ENCODE assay signal across 21 cellular contexts in genomic region chr10:109784236-109784635, GRCh38.
A peak's percentile ranks its signal among the peaks of the same experiment; 100 is the strongest.
DNase-seq lines count a peak whose midpoint lies in the region; ATAC-seq and TF ChIP-seq lines count a peak whose summit lies in the region.
"Had no signal": no experiment of that assay in that cellular context is flagged by ENCODE, and none has a peak within 500 bp of the region (broad histone marks: within the 10 kb centered on the region; RNA-seq: fewer than 3 reads in every experiment).

No MANE protein-coding gene starts in this region.

- H3K27me3 ChIP-seq in mammary epithelial cell (ENCODE audit: insufficient read depth, low read length) (no peaks in the 10 kb centered on the region), testis (no peaks in the 10 kb centered on the region)
- H3K27me3 ChIP-seq: upper lobe of right lung had no signal

- H3K4me3 ChIP-seq in mammary epithelial cell (replicated peaks in 1 of 3; ENCODE audit: insufficient read depth in 1 of 3, low read depth in 2 of 3, low read length in 3 of 3) (no peak overlapping the region), testis (no peak overlapping the region)
- H3K4me3 ChIP-seq: skin epidermis, upper lobe of right lung had no signal

- H3K36me3 ChIP-seq in mammary epithelial cell (ENCODE audit: insufficient read depth, low read length) (no peaks in the 10 kb centered on the region), testis (ENCODE audit: low read depth, missing control alignments) (no peaks in the 10 kb centered on the region)
- H3K36me3 ChIP-seq: upper lobe of right lung had no signal

- no peak overlapping the region for H2AFZ ChIP-seq in mammary epithelial cell (ENCODE audit: low read depth, low read length)

- H3K9me3 ChIP-seq in mammary epithelial cell (replicated peaks; ENCODE audit: insufficient read depth, low read length): no peaks in the 10 kb centered on the region
- no peaks in the 10 kb centered on the region for H3K9me3 ChIP-seq in testis
- H3K9me3 ChIP-seq: upper lobe of right lung had no signal

- WGBS in mammary epithelial cell (ENCODE audit: low coverage, missing lambda C conversion rate): 15% methylated on average over 3 of the region's 3 CpGs
- WGBS in testis, 2 donors: 81 to 83% methylated on average over 3 of the region's 3 CpGs

- no peak for TF ChIP-seq POLR2A in testis (IDR thresholded peaks at IDR 0.05)

- DNase-seq in AG20443 (ENCODE audit: low spot score) (peak; percentile 36), M059J (ENCODE audit: low read depth) (peak; percentile 30), mammary epithelial cell (peak; percentile 6), renal cortical epithelial cell (ENCODE audit: low read depth) (peak; percentile 31), hepatic stellate cell (ENCODE audit: low spot score) (no peak), testis (no peak)
- DNase-seq: activated CD4-positive, alpha-beta T cell treated with anti-CD3 and anti-CD28 coated beads, Interleukin-2, amount 10 ng/mL, durations not matched to agents 24 days and 14 days; activated naive CD4-positive, alpha-beta T cell treated with anti-CD3 and anti-CD28 coated beads for 36 hours; activated T-cell treated with anti-CD3 and anti-CD28 coated beads, Interleukin-2, amount 50 U/mL, for 4 hours; caudate nucleus; GOT3; KG1; NCI-H2171; NCI-H526; RPMI8226; stimulated activated CD4-positive, alpha-beta T cell treated with anti-CD3 and anti-CD28 coated beads, Interleukin-1b, Interleukin-23, amount 100 ng/mL, for 48 hours; upper lobe of right lung had no signal

- in situ Hi-C loops in mammary epithelial cell (cut with MboI; ENCODE audit: low sequenced_read_pairs in 2 of 2): no loop called here

- no peaks in the 10 kb centered on the region for H4K20me1 ChIP-seq in mammary epithelial cell (ENCODE audit: insufficient read depth, low read length)

- H3K4me2 ChIP-seq in mammary epithelial cell (ENCODE audit: insufficient read depth, low read depth, low read length): no peak overlapping the region

- H3K79me2 ChIP-seq in mammary epithelial cell (ENCODE audit: insufficient read depth, low read length): no peaks in the 10 kb centered on the region

- no peak overlapping the region for H3K27ac ChIP-seq in mammary epithelial cell (ENCODE audit: insufficient read depth, low read depth, low read length)
- H3K27ac ChIP-seq in testis: no peak overlapping the region
- H3K27ac ChIP-seq: skin epidermis, upper lobe of right lung, VCaP had no signal

- dilution Hi-C loops in mammary epithelial cell (cut with HindIII; ENCODE audit: low sequenced_read_pairs): no loop called here

- CTCF ChIA-PET in mammary epithelial cell (lab: Charles Lee; ENCODE audit: low non-redundant PET): no interaction called here

- no peak overlapping the region for H3K9ac ChIP-seq in mammary epithelial cell (ENCODE audit: insufficient read depth, low read length)

- no peaks in the 10 kb centered on the region for H3K4me1 ChIP-seq in mammary epithelial cell (ENCODE audit: insufficient read depth, low read length)
- H3K4me1 ChIP-seq in testis: no peaks in the 10 kb centered on the region
- H3K4me1 ChIP-seq: upper lobe of right lung had no signal

- intact Hi-C loops in mammary epithelial cell (cut with micrococcal nuclease) (no loop called here), testis (cut with DNase I; ENCODE audit: low total_unique reads) (no loop called here)

- ATAC-seq in GM21717 (IDR thresholded peaks at IDR 0.05; ENCODE audit: unreplicated experiment) (no peak), GM19351 (IDR thresholded peaks at IDR 0.05; ENCODE audit: unreplicated experiment) (no peak)
- ATAC-seq: activated T-cell treated with anti-CD3 and anti-CD28 coated beads, Interleukin-2, amount 50 U/mL, for 4 hours; upper lobe of right lung had no signal

- no peak for TF ChIP-seq CTCF in mammary epithelial cell (conservative IDR thresholded peaks at IDR 0.05 in 1 of 2, IDR thresholded peaks at IDR 0.05 in 1 of 2; ENCODE audit: extremely low read depth in 1 of 2, insufficient read depth in 1 of 2, low read depth in 1 of 2, low read length in 2 of 2)
- no peak for TF ChIP-seq CTCF in testis (IDR thresholded peaks at IDR 0.05)

- BruUV-seq in mammary epithelial cell (replicated peaks; lab: Mats Ljungman, UMichigan): no TSS peak

Comparison
In these comparisons a context has a peak if more than half of its experiments do, and no peak if none do; other contexts are left out.
1. DNase-seq: peak in AG20443 (single experiment), M059J (single experiment), mammary epithelial cell (single experiment) and renal cortical epithelial cell (single experiment); none in hepatic stellate cell (single experiment) and testis (single experiment).